In genomic region chr12:57899010-57899662, GRCh38 we compare ENCODE assay signal across 8 cellular contexts. TPM values are rescaled to one million over a fixed set of nuclear protein-coding genes. Genes with fewer than 3 reads are reported as not detected.
DNase-seq lines count a peak whose midpoint lies in the region; ATAC-seq, FAIRE-seq and TF ChIP-seq lines count a peak whose summit lies in the region.

No MANE protein-coding gene starts in this region.

- peaks cover 0 to 2% (median 0%) of the 10 kb centered on the region in 5 donors for H3K27me3 Mint-ChIP-seq in naive thymus-derived CD4-positive, alpha-beta T cell
- H3K27me3 Mint-ChIP-seq in CD14-positive monocyte (ENCODE audit: low read depth in 3 of 3), result peaks cover 18 to 35% (median 29%) of the 10 kb centered on the region in 3 donors

- intact Hi-C loops in naive thymus-derived CD4-positive, alpha-beta T cell (cut with micrococcal nuclease), result loop anchor here (1.0 to 2.0 kb wide), 5 partner anchors 34 to 378 kb away; partner anchors contain the start of genes CTDSP2 (in 1 of the 2) and DDIT3 (in 1 of the 2)
- intact Hi-C loops in CD14-positive monocyte (cut with micrococcal nuclease), result no loop called here

- H3K4me1 Mint-ChIP-seq in naive thymus-derived CD4-positive, alpha-beta T cell, result peaks cover 29 to 60% (median 55%) of the 10 kb centered on the region in 7 donors
- H3K4me1 Mint-ChIP-seq in CD14-positive monocyte, result peaks cover 37% of the 10 kb centered on the region

- H3K4me3 ChIP-seq in AG04450 (ENCODE audit: low read depth, low read length) (no peak overlapping the region), bronchial epithelial cell (ENCODE audit: low read depth, low read length) (no peak overlapping the region), thoracic aorta (peak overlapping the region; percentile 38)
- H3K4me3 ChIP-seq in naive thymus-derived CD4-positive, alpha-beta T cell (ENCODE audit: low read length), result no peak overlapping the region

- H3K4me3 Mint-ChIP-seq in naive thymus-derived CD4-positive, alpha-beta T cell, result peak overlapping the region; percentile 53 to 88 (median 82)
- no peak overlapping the region for H3K4me3 Mint-ChIP-seq in CD14-positive monocyte

- no peak for TF ChIP-seq CTCF in AG04450 (IDR thresholded peaks at IDR 0.05; ENCODE audit: low read depth, low read length)
- TF ChIP-seq CTCF in bronchial epithelial cell (IDR thresholded peaks at IDR 0.05; ENCODE audit: insufficient read depth, low read length, severe bottlenecking), result no peak
- TF ChIP-seq CTCF in thoracic aorta (IDR thresholded peaks at IDR 0.05), result no peak
- no peak for TF ChIP-seq CTCF in CD14-positive monocyte (IDR thresholded peaks at IDR 0.05)

- peak overlapping the region; percentile 86 to 98 (median 96) for H3K27ac Mint-ChIP-seq in naive thymus-derived CD4-positive, alpha-beta T cell
- peak overlapping the region in 3 of 7 donors; percentile 5 to 83 (median 30) for H3K27ac Mint-ChIP-seq in CD14-positive monocyte

- peaks cover 34 to 49% of the 10 kb centered on the region in 2 donors for H3K4me1 ChIP-seq in naive thymus-derived CD4-positive, alpha-beta T cell (ENCODE audit: control insufficient read depth in 2 of 2, insufficient read depth in 2 of 2, low read length in 2 of 2)
- peaks cover 53 to 73% of the 10 kb centered on the region in 2 donors for H3K4me1 ChIP-seq in thoracic aorta (ENCODE audit: control insufficient read depth in 1 of 2, low read depth in 2 of 2)

- no peaks in the 10 kb centered on the region for H3K36me3 Mint-ChIP-seq in naive thymus-derived CD4-positive, alpha-beta T cell
- peaks cover 0 to 1% of the 10 kb centered on the region in 2 donors for H3K36me3 Mint-ChIP-seq in CD14-positive monocyte

- DNase-seq in AG04450 (ENCODE audit: low read depth, low spot score), result peak; percentile 51
- DNase-seq in activated CD4-positive, CD25-positive, alpha-beta regulatory T cell treated with anti-CD3 and anti-CD28 coated beads, Interleukin-2, amount 50 U/mL, for 72 hours, result peak; percentile 71
- peak; percentile 79 for DNase-seq in bronchial epithelial cell (ENCODE audit: low read depth)
- DNase-seq in naive thymus-derived CD4-positive, alpha-beta T cell, result peak; percentile 41 to 79 (median 53)
- no peak for DNase-seq in thoracic aorta (ENCODE audit: low spot score)
- DNase-seq in CD14-positive monocyte (ENCODE audit: low spot score), result no peak

- H3K9me3 ChIP-seq in AG04450 (ENCODE audit: control insufficient read depth, insufficient read depth, low read length) (no peaks in the 10 kb centered on the region), thoracic aorta (no peaks in the 10 kb centered on the region)
- no peaks in the 10 kb centered on the region for H3K9me3 ChIP-seq in naive thymus-derived CD4-positive, alpha-beta T cell (ENCODE audit: control insufficient read depth in 2 of 3, low read length in 3 of 3)

- H3K27ac ChIP-seq in AG04450 (ENCODE audit: low read depth, low read length) (peak overlapping the region; percentile 92), thoracic aorta (peak overlapping the region; percentile 98)
- peak overlapping the region; percentile 66 for H3K27ac ChIP-seq in naive thymus-derived CD4-positive, alpha-beta T cell (ENCODE audit: low read depth, low read length)

- H3K9me3 Mint-ChIP-seq in naive thymus-derived CD4-positive, alpha-beta T cell, result no peaks in the 10 kb centered on the region
- no peaks in the 10 kb centered on the region for H3K9me3 Mint-ChIP-seq in CD14-positive monocyte

- H3K36me3 ChIP-seq in bronchial epithelial cell (ENCODE audit: control insufficient read depth, insufficient read depth, low read length) (no peaks in the 10 kb centered on the region), thoracic aorta (no peaks in the 10 kb centered on the region)
- H3K36me3 ChIP-seq in naive thymus-derived CD4-positive, alpha-beta T cell (ENCODE audit: control insufficient read depth in 2 of 3, insufficient read depth in 3 of 3, low read length in 3 of 3), result no peaks in the 10 kb centered on the region

- no peaks in the 10 kb centered on the region for H3K27me3 ChIP-seq in AG04450 (ENCODE audit: control insufficient read depth, insufficient read depth, low read length)
- H3K27me3 ChIP-seq in bronchial epithelial cell (ENCODE audit: control insufficient read depth, insufficient read depth, low read length), result no peaks in the 10 kb centered on the region
- no peaks in the 10 kb centered on the region for H3K27me3 ChIP-seq in naive thymus-derived CD4-positive, alpha-beta T cell (ENCODE audit: control insufficient read depth in 2 of 2, insufficient read depth in 2 of 2, low read length in 2 of 2)
- no peaks in the 10 kb centered on the region for H3K27me3 ChIP-seq in thoracic aorta (replicated peaks; ENCODE audit: insufficient read depth)

- CTCF ChIA-PET in AG04450 (lab: Charles Lee), result interaction anchor here (0.7 to 1.6 kb wide), 6 partner anchors 10 to 143 kb away, joined by 3 to 5 read pairs (median 3); no protein-coding TSS in a partner anchor
- CTCF ChIA-PET in naive thymus-derived CD4-positive, alpha-beta T cell (lab: Charles Lee), result interaction anchor here (0.6 to 1.9 kb wide), 10 partner anchors 10 to 145 kb away, joined by 3 to 12 read pairs (median 4); no protein-coding TSS in a partner anchor

- FAIRE-seq in bronchial epithelial cell (lab: Jason Lieb, UNC), result no peak

- peak; percentile 90 for ATAC-seq in GM19397 (IDR thresholded peaks at IDR 0.05; ENCODE audit: unreplicated experiment)
- ATAC-seq in HG03469 (IDR thresholded peaks at IDR 0.05; ENCODE audit: unreplicated experiment), result peak; percentile 77
- peak; percentile 91 for ATAC-seq in naive thymus-derived CD4-positive, alpha-beta T cell
- peak; percentile 34 for ATAC-seq in thoracic aorta (ENCODE audit: insufficient number of reproducible peaks, low FRiP score, low read depth)

- POLR2A ChIA-PET in AG04450 (lab: Yijun Ruan, JAX), result interaction anchor here (0.8 to 7.6 kb wide), 4 partner anchors 10 to 57 kb away, joined by 3 to 63 read pairs (median 8); no protein-coding TSS in a partner anchor
- POLR2A ChIA-PET in naive thymus-derived CD4-positive, alpha-beta T cell (lab: Charles Lee), result interaction anchor here (0.6 to 2.2 kb wide), 10 partner anchors 11 to 142 kb away, joined by 3 to 21 read pairs (median 4); partner anchors contain the start of genes AVIL and CTDSP2

RNA-seq across cellular contexts. Expression of gene ATP23, which starts 42.2 kb away (rescaled TPM):
- polyA plus RNA-seq in AG04450 (2011; rRNA removed) (8.8 and 13.1 TPM in 2 replicates), CD14-positive monocyte (10 to 100 TPM; 24.8 to 27.5 TPM)
- 7.6 and 8.1 TPM in 2 replicates for polyA minus RNA-seq in AG04450 (2011; rRNA and poly(A)+ RNA removed)
- total RNA-seq in bronchial epithelial cell (6.6 and 10.8 TPM in 2 replicates), thoracic aorta (1 to 10 TPM; 4.4 to 7.4 TPM)
- 10 to 100 TPM in 1 of 5 experiments, 1 to 10 TPM in 4; 7.2 to 12.3 (median 8.2) TPM for total RNA-seq in naive thymus-derived CD4-positive, alpha-beta T cell
- polyA plus RNA-seq in naive thymus-derived CD4-positive, alpha-beta T cell, result 10 to 100 TPM; 30.1 to 31.1 TPM

RNA-seq across cellular contexts. Expression of gene CTDSP2, which starts 52.6 kb away (rescaled TPM):
- 292 and 305 TPM in 2 replicates for polyA plus RNA-seq in AG04450 (2011; rRNA removed)
- 367 and 414 TPM in 2 replicates for polyA minus RNA-seq in AG04450 (2011; rRNA and poly(A)+ RNA removed)
- 29.3 and 36.3 TPM in 2 replicates for total RNA-seq in bronchial epithelial cell
- 100 to 1,000 TPM; 124 to 295 (median 145) TPM for total RNA-seq in naive thymus-derived CD4-positive, alpha-beta T cell
- 100 to 1,000 TPM in 1 of 2 donors, 10 to 100 TPM in 1; 86.9 to 110 TPM for polyA plus RNA-seq in naive thymus-derived CD4-positive, alpha-beta T cell
- 100 to 1,000 TPM; 170 to 222 TPM for total RNA-seq in thoracic aorta
- polyA plus RNA-seq in CD14-positive monocyte, result 10 to 100 TPM; 59.1 to 70.2 TPM

Comparison
In these comparisons a context has a peak if more than half of its experiments do, and no peak if none do; other contexts are left out.
1. DNase-seq: peak in AG04450 (single experiment), activated CD4-positive, CD25-positive, alpha-beta regulatory T cell treated with anti-CD3 and anti-CD28 coated beads, Interleukin-2, amount 50 U/mL, for 72 hours (single experiment), bronchial epithelial cell (single experiment) and naive thymus-derived CD4-positive, alpha-beta T cell (9 of 9); none in thoracic aorta (single experiment) and CD14-positive monocyte (single experiment).
2. ATAC-seq: peak in every context shown above with its lines; median percentile 91 in naive thymus-derived CD4-positive, alpha-beta T cell; 90 in GM19397; 77 in HG03469; 34 in thoracic aorta.
3. H3K4me3 Mint-ChIP-seq: peak in naive thymus-derived CD4-positive, alpha-beta T cell (10 of 10); none in CD14-positive monocyte (0 of 2).
4. intact Hi-C loops: an anchor here in naive thymus-derived CD4-positive, alpha-beta T cell (1.0 to 2.0 kb wide); none called in CD14-positive monocyte.
5. Peak in every context shown above with its lines, with median percentiles within 50 percentile points of each other: H3K27ac ChIP-seq.